11 cellular contexts compared by ENCODE assay signal in genomic region chr15:75659928-75660645, GRCh38. TPM values are rescaled to one million over a fixed set of nuclear protein-coding genes. Genes with fewer than 3 reads are reported as not detected.
DNase-seq lines count a peak whose midpoint lies in the region; ATAC-seq, FAIRE-seq and TF ChIP-seq lines count a peak whose summit lies in the region.
"Had no signal": no experiment of that assay in that cellular context is flagged by ENCODE, and none has a peak within 500 bp of the region (broad histone marks: within the 10 kb centered on the region; RNA-seq: fewer than 3 reads in every experiment).

No MANE protein-coding gene starts in this region.

- TF ChIP-seq RAD21 in H1 (IDR thresholded peaks at IDR 0.05 in 1 of 2, conservative IDR thresholded peaks at IDR 0.05 in 1 of 2; ENCODE audit: low read depth in 2 of 2, low read length in 2 of 2) = no peak

- peaks cover 0 to 3% (median 0%) of the 10 kb centered on the region in 4 experiments; a peak in 1 of 7 replicates for H3K27me3 ChIP-seq in H1 (replicated peaks in 1 of 4; ENCODE audit: control insufficient read depth in 3 of 4, extremely low read depth in 1 of 4, insufficient read depth in 3 of 4, low read length in 3 of 4)
- H3K27me3 ChIP-seq: BLaER1 treated with 17β-estradiol and CSF1 and Interleukin-3, amounts not matched to agents 10 nM and 100 nM had no signal

- H2BK20ac ChIP-seq in H1 (ENCODE audit: low read length) = no peak overlapping the region

- no peak for FAIRE-seq in H1 (lab: Jason Lieb, UNC)
- FAIRE-seq: GM19239 had no signal

- H3K9ac ChIP-seq in H1 (replicated peaks in 1 of 4; ENCODE audit: extremely low read depth in 1 of 4, low read depth in 3 of 4, low read length in 3 of 4) = no peak overlapping the region

- H2AFZ ChIP-seq in H1 (ENCODE audit: low read length) = no peak overlapping the region

- H3K36me3 Mint-ChIP-seq in osteocyte (ENCODE audit: unreplicated experiment) = peaks cover 20% of the 10 kb centered on the region

- H3K4me3 Mint-ChIP-seq in osteocyte (ENCODE audit: unreplicated experiment) = no peak overlapping the region

- H3K18ac ChIP-seq in H1 (ENCODE audit: extremely low read depth, low read length) = no peak overlapping the region

- no peak for ATAC-seq in GM18861 (IDR thresholded peaks at IDR 0.05; ENCODE audit: unreplicated experiment)

- no peak overlapping the region for H3K23ac ChIP-seq in H1 (ENCODE audit: insufficient read length)

- H3K56ac ChIP-seq in H1 (replicated peaks; ENCODE audit: insufficient read length, low read depth, low read length) = no peak overlapping the region

- TF ChIP-seq POLR2A in H1 (IDR thresholded peaks at IDR 0.05; ENCODE audit: control extremely low read depth in 1 of 2, low read depth in 2 of 2, low read length in 2 of 2) = no peak

- peak; percentile 69 for DNase-seq in A172 (ENCODE audit: low spot score)
- DNase-seq in NCI-H1694 treated with DMSO at 0.1 percent for 48 hours (lab: John Stamatoyannopoulos, UW) = peak; percentile 61
- DNase-seq in H1 (ENCODE audit: low read depth in 1 of 2, low spot score in 2 of 2) = no peak
- no peak for DNase-seq in osteocyte (ENCODE audit: extremely low spot score, unreplicated experiment)
- no peak for DNase-seq in HK-2 (ENCODE audit: unreplicated experiment)
- DNase-seq in SIG-M5 treated with dmso at 0.1 percent for 504 hours (lab: John Stamatoyannopoulos, UW; ENCODE audit: unreplicated experiment) = no peak
- no peak for DNase-seq in NCI-H446 (lab: John Stamatoyannopoulos, UW)
- DNase-seq: NCI-H1048 had no signal

- 86% methylated on average over 16 of the region's 17 CpGs; no CpG with 5 or more reads in 1 of the 2 experiments for WGBS in H1 (ENCODE audit: extremely low coverage in 1 of 2, insufficient coverage in 1 of 2, insufficient read length in 1 of 2, insufficient replicate concordance in 2 of 2, low coverage in 1 of 2, low lambda C conversion rate in 2 of 2, missing lambda C conversion rate in 1 of 2), 2 experiments

- no peak for TF ChIP-seq EP300 in H1 (IDR thresholded peaks at IDR 0.05; ENCODE audit: borderline replicate concordance in 1 of 2, low read depth in 2 of 2, low read length in 2 of 2)

- POLR2A ChIA-PET in H1 (lab: Charles Lee; ENCODE audit: partially characterized antibody) = interaction anchor here (1.0 to 1.9 kb wide), 4 partner anchors 11 to 20 kb away, joined by 3 to 10 read pairs (median 6); partner anchors contain the start of genes IMP3 and SNX33

- peaks cover 36% of the 10 kb centered on the region for H3K4me1 Mint-ChIP-seq in osteocyte (ENCODE audit: unreplicated experiment)

- H3K27ac ChIP-seq in H1 (ENCODE audit: low read depth, low read length) = no peak overlapping the region; the same call in 1 of the 2 replicates

- H2BK15ac ChIP-seq in H1 (ENCODE audit: low read length) = no peak overlapping the region

- no peak overlapping the region for H3K4ac ChIP-seq in H1 (replicated peaks; ENCODE audit: insufficient read length, low read depth, low read length)

- no peak overlapping the region for H2BK120ac ChIP-seq in H1 (replicated peaks; ENCODE audit: low read depth, low read length)

- H3K27me3 Mint-ChIP-seq in osteocyte (ENCODE audit: unreplicated experiment) = no peaks in the 10 kb centered on the region

- CTCF ChIA-PET in H1 (lab: Charles Lee; ENCODE audit: partially characterized antibody) = interaction anchor here (0.5 to 1.7 kb wide), 9 partner anchors 8 to 128 kb away, joined by 3 to 6 read pairs (median 4); partner anchors contain the start of gene SNX33

- peaks cover 5% of the 10 kb centered on the region; the same call in 1 of the 2 replicates for H3K79me1 ChIP-seq in H1 (ENCODE audit: low read depth, low read length)

- H3K36me3 ChIP-seq in H1 (ENCODE audit: control insufficient read depth in 2 of 4, insufficient read depth in 4 of 4, low read length in 3 of 4) = 0 out of 8 replicates have a peak, but pooled peaks cover 0 to 4% (median 0%) of the 10 kb centered on the region in 4 experiments

- no peak overlapping the region for H4K91ac ChIP-seq in H1 (replicated peaks; ENCODE audit: insufficient read length, low read length)

- H3K9me3 Mint-ChIP-seq in osteocyte (ENCODE audit: unreplicated experiment) = no peaks in the 10 kb centered on the region

- H2BK12ac ChIP-seq in H1 (ENCODE audit: low read depth, low read length) = no peak overlapping the region

- TF ChIP-seq CTCF in H1 (IDR thresholded peaks at IDR 0.05; ENCODE audit: control extremely low read depth in 1 of 3, insufficient read depth in 1 of 3, low read depth in 1 of 3, low read length in 3 of 3) (no peak), osteocyte (IDR thresholded peaks at IDR 0.05) (no peak)

- H4K20me1 ChIP-seq in H1 (replicated peaks in 1 of 2; ENCODE audit: control insufficient read depth in 1 of 2, insufficient read depth in 2 of 2, low read length in 2 of 2) = peaks cover 5 to 22% of the 10 kb centered on the region in 2 experiments

- H3K79me2 ChIP-seq in H1 (ENCODE audit: control insufficient read depth in 1 of 2, insufficient read depth in 2 of 2, low read length in 2 of 2) = peaks cover 0 to 9% of the 10 kb centered on the region in 2 experiments; a peak in 1 of 4 replicates

- H3K4me1 ChIP-seq in H1 (replicated peaks in 1 of 4; ENCODE audit: control insufficient read depth in 3 of 4, insufficient read depth in 4 of 4, low read length in 3 of 4) = peaks cover 0 to 6% (median 2%) of the 10 kb centered on the region in 4 experiments; a peak in 2 of 7 replicates

- H3K4me3 ChIP-seq in H1 (ENCODE audit: extremely low read depth in 1 of 4, insufficient read depth in 2 of 4, low read depth in 3 of 4, low read length in 4 of 4) = no peak overlapping the region
- H3K4me3 ChIP-seq: BLaER1 treated with 17β-estradiol and CSF1 and Interleukin-3, amounts not matched to agents 10 nM and 100 nM had no signal

- no peak overlapping the region for H2AK5ac ChIP-seq in H1 (ENCODE audit: low read depth, low read length)

- H3K4me2 ChIP-seq in H1 (ENCODE audit: insufficient read depth in 1 of 2, low read depth in 2 of 2, low read length in 2 of 2) = no peak overlapping the region

- H4K8ac ChIP-seq in H1 (ENCODE audit: extremely low read depth, insufficient read depth, low read length) = peak overlapping the region; percentile 41; the same call in 1 of the 2 replicates

- no peaks in the 10 kb centered on the region; the same call in 1 of the 2 replicates for H3K23me2 ChIP-seq in H1 (ENCODE audit: low read depth, low read length)

- no peak overlapping the region for H4K5ac ChIP-seq in H1 (ENCODE audit: insufficient read length, low read depth, low read length)

- no peaks in the 10 kb centered on the region for H3K9me3 ChIP-seq in H1 (ENCODE audit: insufficient read depth in 2 of 2, low read depth in 1 of 2, low read length in 1 of 2)
- H3K9me3 ChIP-seq: BLaER1 treated with 17β-estradiol and CSF1 and Interleukin-3, amounts not matched to agents 10 nM and 100 nM had no signal

- peak overlapping the region; percentile 99 for H3K27ac Mint-ChIP-seq in osteocyte (ENCODE audit: unreplicated experiment)

- H3K14ac ChIP-seq in H1 (ENCODE audit: insufficient read length) = no peak overlapping the region

- peak overlapping the region; percentile 81; the same call in 1 of the 2 replicates for H2BK5ac ChIP-seq in H1 (ENCODE audit: low read depth, low read length)

RNA-seq across cellular contexts. Expression of gene SNX33, which starts 12.4 kb away (rescaled TPM):
- total RNA-seq in A172 (2014; rRNA removed; shearing (Covaris generic)) = 9.3 and 14.1 TPM in 2 replicates
- 22.9 and 24.8 TPM in 2 replicates for total RNA-seq in H1 (2021; fragmentation: NEBNext Ultra II Directional; extraction: Animal tissue kit (Norgen Biotek cat#: 25700))
- polyA plus RNA-seq in H1 (2011; rRNA removed) = 14.3 and 15.7 TPM in 2 replicates
- 11.5 TPM for polyA plus RNA-seq in H1 (2011; cell fraction: cytosol; rRNA removed)
- polyA plus RNA-seq in H1 (2011; cell fraction: nucleus; rRNA removed) = 25.7 TPM
- 17.5 to 20.7 TPM (median 18.6 TPM) in 4 replicates for polyA plus RNA-seq in H1 (2012, experiment 1 of 2)
- polyA plus RNA-seq in H1 (2012, experiment 2 of 2) = 13.9 TPM
- polyA plus RNA-seq in H1 (2013, experiment 1 of 2) = 10.5 TPM
- 11.4 TPM for polyA plus RNA-seq in H1 (2013, experiment 2 of 2)
- 21.0 and 25.5 TPM in 2 replicates for polyA minus RNA-seq in H1 (2011; rRNA and poly(A)+ RNA removed)
- polyA minus RNA-seq in H1 (2011; cell fraction: cytosol; rRNA and poly(A)+ RNA removed) = 17.4 TPM
- polyA minus RNA-seq in H1 (2011; cell fraction: nucleus; rRNA and poly(A)+ RNA removed) = 21.6 TPM
- total RNA-seq in osteocyte = 36.3 and 36.7 TPM in 2 replicates

RNA-seq across cellular contexts. Expression of gene IMP3, which starts 20.1 kb away (rescaled TPM):
- 103 and 141 TPM in 2 replicates for total RNA-seq in A172 (2014; rRNA removed; shearing (Covaris generic))
- 114 and 122 TPM in 2 replicates for total RNA-seq in H1 (2021; fragmentation: NEBNext Ultra II Directional; extraction: Animal tissue kit (Norgen Biotek cat#: 25700))
- 273 and 278 TPM in 2 replicates for polyA plus RNA-seq in H1 (2011; rRNA removed)
- 193 TPM for polyA plus RNA-seq in H1 (2011; cell fraction: cytosol; rRNA removed)
- polyA plus RNA-seq in H1 (2011; cell fraction: nucleus; rRNA removed) = 91.6 TPM
- 105 to 122 TPM (median 110 TPM) in 4 replicates for polyA plus RNA-seq in H1 (2012, experiment 1 of 2)
- 139 TPM for polyA plus RNA-seq in H1 (2012, experiment 2 of 2)
- 117 TPM for polyA plus RNA-seq in H1 (2013, experiment 1 of 2)
- 117 TPM for polyA plus RNA-seq in H1 (2013, experiment 2 of 2)
- 22.0 and 25.5 TPM in 2 replicates for polyA minus RNA-seq in H1 (2011; rRNA and poly(A)+ RNA removed)
- 48.7 TPM for polyA minus RNA-seq in H1 (2011; cell fraction: cytosol; rRNA and poly(A)+ RNA removed)
- 73.3 TPM for polyA minus RNA-seq in H1 (2011; cell fraction: nucleus; rRNA and poly(A)+ RNA removed)
- total RNA-seq in osteocyte = 31.9 and 36.5 TPM in 2 replicates

RNA-seq across cellular contexts. Expression of gene SNUPN, which starts 34.6 kb away (rescaled TPM):
- total RNA-seq in A172 (2014; rRNA removed; shearing (Covaris generic)) = 39.3 and 53.6 TPM in 2 replicates
- total RNA-seq in H1 (2021; fragmentation: NEBNext Ultra II Directional; extraction: Animal tissue kit (Norgen Biotek cat#: 25700)) = 26.2 and 28.2 TPM in 2 replicates
- polyA plus RNA-seq in H1 (2011; rRNA removed) = 11.6 and 13.3 TPM in 2 replicates
- 20.3 TPM for polyA plus RNA-seq in H1 (2011; cell fraction: cytosol; rRNA removed)
- polyA plus RNA-seq in H1 (2011; cell fraction: nucleus; rRNA removed) = 10.2 TPM
- polyA plus RNA-seq in H1 (2012, experiment 1 of 2) = 20.2 to 23.4 TPM (median 22.0 TPM) in 4 replicates
- polyA plus RNA-seq in H1 (2012, experiment 2 of 2) = 8.5 TPM
- 22.4 TPM for polyA plus RNA-seq in H1 (2013, experiment 1 of 2)
- 21.5 TPM for polyA plus RNA-seq in H1 (2013, experiment 2 of 2)
- 14.8 and 20.1 TPM in 2 replicates for polyA minus RNA-seq in H1 (2011; rRNA and poly(A)+ RNA removed)
- polyA minus RNA-seq in H1 (2011; cell fraction: cytosol; rRNA and poly(A)+ RNA removed) = 10.3 TPM
- polyA minus RNA-seq in H1 (2011; cell fraction: nucleus; rRNA and poly(A)+ RNA removed) = 15.0 TPM
- 27.0 and 27.9 TPM in 2 replicates for total RNA-seq in osteocyte

RNA-seq across cellular contexts. Expression of gene CSPG4, which starts 52.6 kb away (rescaled TPM):
- 132 and 171 TPM in 2 replicates for total RNA-seq in A172 (2014; rRNA removed; shearing (Covaris generic))
- 3.0 and 3.2 TPM in 2 replicates for total RNA-seq in H1 (2021; fragmentation: NEBNext Ultra II Directional; extraction: Animal tissue kit (Norgen Biotek cat#: 25700))
- polyA plus RNA-seq in H1 (2011; rRNA removed) = 1.4 and 1.9 TPM in 2 replicates
- polyA plus RNA-seq in H1 (2011; cell fraction: cytosol; rRNA removed) = 1.0 TPM
- polyA plus RNA-seq in H1 (2011; cell fraction: nucleus; rRNA removed) = 4.7 TPM
- polyA plus RNA-seq in H1 (2012, experiment 1 of 2) = 1.5 to 3.6 TPM (median 2.6 TPM) in 4 replicates
- 1.6 TPM for polyA plus RNA-seq in H1 (2012, experiment 2 of 2)
- 3.1 TPM for polyA plus RNA-seq in H1 (2013, experiment 1 of 2)
- 2.0 TPM for polyA plus RNA-seq in H1 (2013, experiment 2 of 2)
- polyA minus RNA-seq in H1 (2011; rRNA and poly(A)+ RNA removed) = 2.5 and 3.3 TPM in 2 replicates
- polyA minus RNA-seq in H1 (2011; cell fraction: cytosol; rRNA and poly(A)+ RNA removed) = 2.3 TPM
- polyA minus RNA-seq in H1 (2011; cell fraction: nucleus; rRNA and poly(A)+ RNA removed) = 3.6 TPM
- total RNA-seq in osteocyte = 43.3 and 48.1 TPM in 2 replicates

Comparison
In these comparisons a context has a peak if more than half of its experiments do, and no peak if none do; other contexts are left out.
1. DNase-seq: peak in A172 (single experiment) and NCI-H1694 treated with DMSO at 0.1 percent for 48 hours (single experiment); none in H1 (0 of 2), osteocyte (single experiment), HK-2 (single experiment), SIG-M5 treated with dmso at 0.1 percent for 504 hours (single experiment) and NCI-H446 (0 of 2).